In genomic region chr4:7649741-7650531, GRCh38 we compare ENCODE assay signal across 8 cellular contexts.
DNase-seq lines count a peak whose midpoint lies in the region; ATAC-seq and TF ChIP-seq lines count a peak whose summit lies in the region.
"Had no signal": no experiment of that assay in that cellular context is flagged by ENCODE, and none has a peak within 500 bp of the region (broad histone marks: within the 10 kb centered on the region; RNA-seq: fewer than 3 reads in every experiment).

No MANE protein-coding gene starts in this region.

- peak overlapping the region; percentile 0 for H3K27ac ChIP-seq in effector memory CD4-positive, alpha-beta T cell (ENCODE audit: insufficient read depth, low read length, poor library complexity, severe bottlenecking)
- H3K27ac ChIP-seq: VCaP had no signal

- H3K4me1 ChIP-seq in effector memory CD4-positive, alpha-beta T cell (ENCODE audit: control insufficient read depth, insufficient read depth, low read length, poor library complexity, severe bottlenecking), result peaks cover 14% of the 10 kb centered on the region

- DNase-seq in Kasumi-1 (lab: John Stamatoyannopoulos, UW) (peak; percentile 97), HEK293T (ENCODE audit: extremely low spot score) (no peak), RPMI8226 (no peak)
- DNase-seq in activated CD4-positive, alpha-beta T cell treated with anti-CD3 and anti-CD28 coated beads for 48 hours, result peak; percentile 67
- peak; percentile 29 to 50 (median 42) for DNase-seq in effector memory CD4-positive, alpha-beta T cell
- DNase-seq in stimulated activated CD4-positive, alpha-beta T cell treated with anti-CD3 and anti-CD28 coated beads, Interleukin-2, amount 100 ng/mL, for 4 hours (ENCODE audit: low read depth), result peak; percentile 10

- no peak for ATAC-seq in HG03108 (IDR thresholded peaks at IDR 0.05; ENCODE audit: unreplicated experiment)

- CTCF ChIA-PET in HEK293T (lab: Yijun Ruan, JAX), result interaction anchor here (1.1 kb wide), 3 partner anchors 12 to 441 kb away, joined by 3 to 5 read pairs (median 3); no protein-coding TSS in a partner anchor

- POLR2A ChIA-PET in HEK293T (lab: Yijun Ruan, JAX), result no interaction called here

- H3K36me3 ChIP-seq in effector memory CD4-positive, alpha-beta T cell (ENCODE audit: control insufficient read depth, insufficient read depth, low read length), result no peaks in the 10 kb centered on the region

- H3K27me3 ChIP-seq in effector memory CD4-positive, alpha-beta T cell (replicated peaks; ENCODE audit: control insufficient read depth, insufficient read depth, low read length, poor library complexity, severe bottlenecking), result no peaks in the 10 kb centered on the region

- no peaks in the 10 kb centered on the region for H3K9me3 ChIP-seq in effector memory CD4-positive, alpha-beta T cell (ENCODE audit: control insufficient read depth, low read length)

- H3K4me3 ChIP-seq in effector memory CD4-positive, alpha-beta T cell (ENCODE audit: insufficient read depth, low read depth, low read length, poor library complexity, severe bottlenecking), result peak overlapping the region; percentile 10

TF ChIP-seq in HEK293T, 16 proteins besides CTCF, POLR2A, EP300 and RAD21:
- no peak for TF ChIP-seq ZNF384 (IDR thresholded peaks at IDR 0.05)
- TF ChIP-seq SUZ12 (IDR thresholded peaks at IDR 0.05), result no peak
- no peak for TF ChIP-seq FOXA1 (IDR thresholded peaks at IDR 0.05)
- TF ChIP-seq L3MBTL2 (conservative IDR thresholded peaks at IDR 0.05), result no peak
- no peak for TF ChIP-seq NFRKB (IDR thresholded peaks at IDR 0.05)
- TF ChIP-seq FOXM1 (IDR thresholded peaks at IDR 0.05; ENCODE audit: borderline replicate concordance), result no peak
- no peak for TF ChIP-seq TARDBP (IDR thresholded peaks at IDR 0.05)
- TF ChIP-seq ELF4 (IDR thresholded peaks at IDR 0.05), result no peak
- TF ChIP-seq HDGF (IDR thresholded peaks at IDR 0.05; ENCODE audit: borderline replicate concordance), result no peak
- no peak for TF ChIP-seq LEF1 (IDR thresholded peaks at IDR 0.05; ENCODE audit: borderline replicate concordance)
- TF ChIP-seq FOXK2 (IDR thresholded peaks at IDR 0.05), result no peak
- no peak for TF ChIP-seq SP1 (IDR thresholded peaks at IDR 0.05)
- TF ChIP-seq CTBP1 (IDR thresholded peaks at IDR 0.05; ENCODE audit: borderline replicate concordance), result no peak
- TF ChIP-seq PKNOX1 (IDR thresholded peaks at IDR 0.05), result no peak
- no peak for TF ChIP-seq BHLHE40 (IDR thresholded peaks at IDR 0.05; ENCODE audit: borderline replicate concordance)
- TF ChIP-seq ARNT (IDR thresholded peaks at IDR 0.05), result no peak

Comparison
In these comparisons a context has a peak if more than half of its experiments do, and no peak if none do; other contexts are left out.
1. DNase-seq: peak in Kasumi-1 (2 of 2), activated CD4-positive, alpha-beta T cell treated with anti-CD3 and anti-CD28 coated beads for 48 hours (single experiment), effector memory CD4-positive, alpha-beta T cell (3 of 3) and stimulated activated CD4-positive, alpha-beta T cell treated with anti-CD3 and anti-CD28 coated beads, Interleukin-2, amount 100 ng/mL, for 4 hours (single experiment); none in HEK293T (single experiment) and RPMI8226 (single experiment).